8 cellular contexts compared by ENCODE assay signal in genomic region chr2:166384774-166385173, GRCh38. TPM values are rescaled to one million over a fixed set of nuclear protein-coding genes. Genes with fewer than 3 reads are reported as not detected.
DNase-seq lines count a peak whose midpoint lies in the region; ATAC-seq and TF ChIP-seq lines count a peak whose summit lies in the region.

No MANE protein-coding gene starts in this region.

- no peak for ATAC-seq in HG03460 (IDR thresholded peaks at IDR 0.05; ENCODE audit: unreplicated experiment)

- H3K4me1 Mint-ChIP-seq in activated naive CD4-positive, alpha-beta T cell treated with anti-CD3 and anti-CD28 coated beads, Interleukin-2, amount 10 ng/mL, durations not matched to agents 7 days and 5 days, result no peaks in the 10 kb centered on the region

- H3K27ac Mint-ChIP-seq in activated naive CD4-positive, alpha-beta T cell treated with anti-CD3 and anti-CD28 coated beads, Interleukin-2, amount 10 ng/mL, durations not matched to agents 7 days and 5 days, result no peak overlapping the region

- no peaks in the 10 kb centered on the region for H3K9me3 Mint-ChIP-seq in activated naive CD4-positive, alpha-beta T cell treated with anti-CD3 and anti-CD28 coated beads, Interleukin-2, amount 10 ng/mL, durations not matched to agents 7 days and 5 days

- TF ChIP-seq CTCF in GM12872 (IDR thresholded peaks at IDR 0.05; ENCODE audit: insufficient read depth, low read depth, low read length), result peak; percentile 26; the same call in 2 of the 3 replicates

- no peak overlapping the region for H3K4me3 Mint-ChIP-seq in activated naive CD4-positive, alpha-beta T cell treated with anti-CD3 and anti-CD28 coated beads, Interleukin-2, amount 10 ng/mL, durations not matched to agents 7 days and 5 days

- CTCF ChIA-PET in activated naive CD4-positive, alpha-beta T cell treated with anti-CD3 and anti-CD28 coated beads, Interleukin-2, amount 10 ng/mL, durations not matched to agents 7 days and 5 days (lab: Charles Lee), result interaction anchor here (1.2 to 1.3 kb wide), 2 partner anchors 9 to 24 kb away, joined by 5 to 6 read pairs; no protein-coding TSS in a partner anchor

- no peaks in the 10 kb centered on the region for H3K27me3 Mint-ChIP-seq in activated naive CD4-positive, alpha-beta T cell treated with anti-CD3 and anti-CD28 coated beads, Interleukin-2, amount 10 ng/mL, durations not matched to agents 7 days and 5 days

- DNase-seq in A172 (ENCODE audit: low spot score), result peak; percentile 19
- peak; percentile 59 for DNase-seq in RPMI8226
- peak; percentile 53 for DNase-seq in glomerular visceral epithelial cell (ENCODE audit: extremely low spot score)
- no peak for DNase-seq in activated naive CD4-positive, alpha-beta T cell treated with anti-CD3 and anti-CD28 coated beads, Interleukin-2, amount 10 ng/mL, durations not matched to agents 7 days and 5 days
- DNase-seq in T-helper 9 cell, result no peak
- DNase-seq in stimulated activated CD4-positive, alpha-beta T cell treated with anti-CD3 and anti-CD28 coated beads, Interleukin-1b, Interleukin-23, amount 100 ng/mL, for 48 hours, result no peak

- H3K36me3 Mint-ChIP-seq in activated naive CD4-positive, alpha-beta T cell treated with anti-CD3 and anti-CD28 coated beads, Interleukin-2, amount 10 ng/mL, durations not matched to agents 7 days and 5 days, result no peaks in the 10 kb centered on the region

RNA-seq across cellular contexts. Expression of gene SCN9A, which starts 9.0 kb away (rescaled TPM):
- 6.3 and 8.2 TPM in 2 replicates for total RNA-seq in A172 (2014; rRNA removed; shearing (Covaris generic))

Comparison
In these comparisons a context has a peak if more than half of its experiments do, and no peak if none do; other contexts are left out.
1. DNase-seq: peak in A172 (single experiment), RPMI8226 (single experiment) and glomerular visceral epithelial cell (single experiment); none in activated naive CD4-positive, alpha-beta T cell treated with anti-CD3 and anti-CD28 coated beads, Interleukin-2, amount 10 ng/mL, durations not matched to agents 7 days and 5 days (single experiment), T-helper 9 cell (single experiment) and stimulated activated CD4-positive, alpha-beta T cell treated with anti-CD3 and anti-CD28 coated beads, Interleukin-1b, Interleukin-23, amount 100 ng/mL, for 48 hours (single experiment).